In the genomic region with DNA sequence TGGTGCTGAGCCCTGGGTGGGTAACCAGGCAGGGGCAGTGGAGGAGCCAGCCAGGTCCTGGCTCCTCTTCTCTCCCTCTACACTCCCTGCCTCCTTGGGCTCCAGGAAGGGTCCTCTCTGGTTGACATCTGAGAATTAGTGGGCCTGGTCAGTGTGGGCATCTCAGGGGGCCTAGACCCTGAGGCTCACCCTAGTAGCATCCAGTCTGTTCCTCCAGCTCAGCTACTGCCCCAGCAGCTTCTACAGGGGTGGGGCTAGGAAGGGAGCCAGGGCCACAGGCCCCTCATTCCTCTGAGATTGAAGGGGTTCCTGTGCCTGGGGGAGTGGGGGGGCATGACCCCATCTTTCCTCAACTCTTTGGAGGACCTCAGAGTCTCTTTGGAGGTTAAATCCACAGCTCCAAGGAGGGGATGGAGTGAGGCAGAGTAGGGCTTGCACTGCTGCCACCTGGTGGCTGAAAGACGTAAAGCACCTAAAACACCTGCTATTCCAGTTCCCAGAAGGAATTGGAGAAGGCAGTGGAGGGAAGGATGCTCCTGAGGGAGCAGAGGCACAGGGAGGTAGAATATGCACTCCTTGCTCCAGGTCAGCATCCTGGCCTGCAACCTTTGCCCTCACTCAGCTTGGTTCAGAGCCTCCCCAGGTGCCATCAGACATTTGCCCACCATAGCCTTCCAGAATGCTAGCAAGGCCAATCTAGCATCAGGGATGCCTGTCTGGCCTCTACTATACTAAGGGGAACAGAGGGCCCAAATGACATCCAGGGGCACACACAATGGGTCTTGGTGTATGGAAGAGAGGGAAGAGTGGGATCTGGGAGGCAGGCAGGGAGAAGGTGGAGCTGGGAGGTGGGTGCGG, we compare ENCODE assay signal across 8 cellular contexts. TPM values are rescaled to one million over a fixed set of nuclear protein-coding genes. Genes with fewer than 3 reads are reported as not detected.
DNase-seq lines count a peak whose midpoint lies in the region; ATAC-seq and TF ChIP-seq lines count a peak whose summit lies in the region.

No MANE protein-coding gene starts in this region.

- H3K4me3 ChIP-seq in right atrium auricular region (no peak overlapping the region), retinal pigment epithelial cell (ENCODE audit: low read length) (no peak overlapping the region)

- no peaks in the 10 kb centered on the region for H3K4me1 ChIP-seq in right atrium auricular region

- H3K36me3 ChIP-seq in right atrium auricular region: no peaks in the 10 kb centered on the region

- H3K27ac ChIP-seq in right atrium auricular region: no peak overlapping the region

- ATAC-seq in HG02870 (IDR thresholded peaks at IDR 0.05; ENCODE audit: unreplicated experiment): no peak
- ATAC-seq in GM19467 (IDR thresholded peaks at IDR 0.05; ENCODE audit: unreplicated experiment): no peak

- peak; percentile 60 for DNase-seq in EL
- DNase-seq in M059J (ENCODE audit: low read depth): peak; percentile 42
- DNase-seq in T follicular helper cell (ENCODE audit: low read depth): peak; percentile 31
- DNase-seq in amniotic epithelial cell (ENCODE audit: low read depth): peak; percentile 36
- peak; percentile 82 for DNase-seq in right atrium auricular region (ENCODE audit: low spot score)
- no peak for DNase-seq in retinal pigment epithelial cell (ENCODE audit: low read depth)

- H3K9me3 ChIP-seq in right atrium auricular region: no peaks in the 10 kb centered on the region

- peak; percentile 79 to 94 for TF ChIP-seq CTCF in right atrium auricular region (IDR thresholded peaks at IDR 0.05)
- TF ChIP-seq CTCF in retinal pigment epithelial cell (conservative IDR thresholded peaks at IDR 0.05; ENCODE audit: low read depth, low read length): peak; percentile 96

- no peaks in the 10 kb centered on the region for H3K27me3 ChIP-seq in right atrium auricular region

RNA-seq across cellular contexts. Expression of a gene that starts 25.1 kb away (rescaled TPM):
- total RNA-seq in M059J (2014; rRNA removed; shearing (Covaris generic)): 0.05 and 2.7 TPM in 2 replicates
- 10 to 100 TPM; 25.6 to 34.8 TPM for total RNA-seq in right atrium auricular region

RNA-seq across cellular contexts. Expression of a gene that starts 26.9 kb away (rescaled TPM):
- 5.5 and 7.3 TPM in 2 replicates for total RNA-seq in M059J (2014; rRNA removed; shearing (Covaris generic))
- 1 to 10 TPM; 7.2 to 9.6 TPM for total RNA-seq in right atrium auricular region

RNA-seq across cellular contexts. Expression of a gene that starts 39.0 kb away (rescaled TPM):
- not detected in 2 replicates for total RNA-seq in M059J (2014; rRNA removed; shearing (Covaris generic))
- 1 to 10 TPM; 3.7 to 6.2 TPM for total RNA-seq in right atrium auricular region
